5 cellular contexts compared by ENCODE assay signal in the genomic region with DNA sequence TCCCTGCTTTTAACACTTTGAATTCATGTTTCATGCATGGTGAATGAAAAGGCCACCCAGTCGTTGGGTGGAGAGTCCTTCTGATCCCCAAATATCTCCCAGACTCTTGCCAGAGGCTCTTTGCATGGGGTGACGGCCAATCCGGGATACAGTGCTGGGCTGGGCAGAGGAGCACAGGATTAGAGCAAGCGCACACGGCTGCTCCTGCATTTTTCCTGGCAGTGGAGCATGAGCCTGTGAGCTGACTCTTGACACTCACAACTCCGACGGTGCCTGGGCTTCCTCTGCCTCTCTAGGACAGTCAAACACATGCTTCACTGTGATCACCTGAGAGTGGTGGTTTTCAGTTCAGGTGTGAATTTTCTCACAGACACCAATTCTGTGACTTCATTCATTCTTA.
"Had no signal": no experiment of that assay in that cellular context is flagged by ENCODE, and none has a peak within 500 bp of the region (broad histone marks: within the 10 kb centered on the region; RNA-seq: fewer than 3 reads in every experiment).

No MANE protein-coding gene starts in this region.

- H2AFZ ChIP-seq: GM23338 had no signal

- H3K4me3 ChIP-seq: GM23338 had no signal

- H3K36me3 Mint-ChIP-seq: IgD-negative memory B cell had no signal

- DNase-seq: H7, HCEC 1CT, KBM-7 had no signal

- H3K27ac Mint-ChIP-seq: GM23338 had no signal

- H3K4me2 ChIP-seq: GM23338 had no signal

- ATAC-seq: GM23338 had no signal

- H3K4me1 Mint-ChIP-seq: IgD-negative memory B cell had no signal

- H3K4me3 Mint-ChIP-seq: GM23338, IgD-negative memory B cell had no signal
